12 cellular contexts compared by ENCODE assay signal in genomic region chr20:12358006-12358654, GRCh38.
DNase-seq lines count a peak whose midpoint lies in the region; ATAC-seq and TF ChIP-seq lines count a peak whose summit lies in the region.
"Had no signal": no experiment of that assay in that cellular context is flagged by ENCODE, and none has a peak within 500 bp of the region (broad histone marks: within the 10 kb centered on the region; RNA-seq: fewer than 3 reads in every experiment).

No MANE protein-coding gene starts in this region.

- no peaks in the 10 kb centered on the region for H3K36me3 Mint-ChIP-seq in chondrocyte (ENCODE audit: low read depth)

- H3K36me3 ChIP-seq in left lung, result no peaks in the 10 kb centered on the region
- no peaks in the 10 kb centered on the region for H3K36me3 ChIP-seq in osteoblast (ENCODE audit: insufficient read depth, low read length)
- H3K36me3 ChIP-seq: esophagus squamous epithelium had no signal

- H3K27me3 ChIP-seq in left lung (no peaks in the 10 kb centered on the region), osteoblast (ENCODE audit: insufficient read depth, low read length) (no peaks in the 10 kb centered on the region)
- H3K27me3 ChIP-seq: esophagus squamous epithelium had no signal

- H3K27ac Mint-ChIP-seq in chondrocyte (ENCODE audit: unreplicated experiment), result no peak overlapping the region

- intact Hi-C loops in left lung (cut with DNase I), result no loop called here

- peaks cover 0 to 15% of the 10 kb centered on the region in 2 donors for H3K9me3 ChIP-seq in left lung
- H3K9me3 ChIP-seq in osteoblast (ENCODE audit: low read depth, low read length), result no peaks in the 10 kb centered on the region
- H3K9me3 ChIP-seq: esophagus squamous epithelium had no signal

- no peaks in the 10 kb centered on the region for H3K4me1 Mint-ChIP-seq in chondrocyte (ENCODE audit: low read depth)

- TF ChIP-seq CTCF in GM13977 (IDR thresholded peaks at IDR 0.05; ENCODE audit: extremely low read depth, insufficient read depth, missing control alignments) (peak; percentile 13), chondrocyte (IDR thresholded peaks at IDR 0.05) (peak; percentile 53), left lung (IDR thresholded peaks at IDR 0.05) (no peak), osteoblast (IDR thresholded peaks at IDR 0.05; ENCODE audit: extremely low read depth, low read depth, low read length) (no peak)

- no peak overlapping the region for H3K4me2 ChIP-seq in osteoblast (ENCODE audit: insufficient read depth, low read length)

- H3K9me3 Mint-ChIP-seq in chondrocyte (ENCODE audit: low read depth), result peaks cover 12% of the 10 kb centered on the region

- no peak overlapping the region for H3K4me3 ChIP-seq in left lung
- no peak overlapping the region for H3K4me3 ChIP-seq in osteoblast (ENCODE audit: insufficient read depth, low read length)
- H3K4me3 ChIP-seq: esophagus squamous epithelium had no signal

- no peak overlapping the region for H2AFZ ChIP-seq in osteoblast (ENCODE audit: low read length)

- no peaks in the 10 kb centered on the region for H3K79me2 ChIP-seq in osteoblast (ENCODE audit: insufficient read depth, low read length)

- in situ Hi-C loops in GM13977 (cut with MboI; ENCODE audit: low pct_unique_long_range_greater_than_20kb, low sequenced_read_pairs, unreplicated experiment), result no loop called here

- H3K4me3 Mint-ChIP-seq in chondrocyte (ENCODE audit: unreplicated experiment), result no peak overlapping the region

- H4K20me1 ChIP-seq in osteoblast (ENCODE audit: insufficient read depth, low read length), result no peaks in the 10 kb centered on the region

- DNase-seq in GM13977 (ENCODE audit: low spot score) (no peak), NCI-H1092 (lab: John Stamatoyannopoulos, UW) (peak; percentile 3), chondrocyte (ENCODE audit: low spot score) (no peak), left lung (no peak), osteoblast (ENCODE audit: insufficient read length, low spot score, missing footprints) (no peak), occipital lobe (lab: John Stamatoyannopoulos, UW) (no peak), midbrain (lab: John Stamatoyannopoulos, UW) (no peak)
- DNase-seq: activated CD8-positive, alpha-beta memory T cell treated with anti-CD3 and anti-CD28 coated beads for 24 hours; amniotic stem cell; esophagus squamous epithelium; HCEC 1CT; SW 1271 had no signal

- H3K27me3 Mint-ChIP-seq in chondrocyte (ENCODE audit: low read depth), result no peaks in the 10 kb centered on the region

- H3K27ac ChIP-seq in left lung (no peak overlapping the region), osteoblast (ENCODE audit: low read depth, low read length) (no peak overlapping the region)
- H3K27ac ChIP-seq: esophagus squamous epithelium had no signal

- H3K4me1 ChIP-seq in left lung, result no peaks in the 10 kb centered on the region
- H3K4me1 ChIP-seq in osteoblast (ENCODE audit: insufficient read depth, low read length), result no peaks in the 10 kb centered on the region
- H3K4me1 ChIP-seq: esophagus squamous epithelium had no signal

- peak; percentile 54 for ATAC-seq in left lung

Comparison
In these comparisons a context has a peak if more than half of its experiments do, and no peak if none do; other contexts are left out.
1. CTCF ChIP-seq: peak in GM13977 (single experiment) and chondrocyte (single experiment); none in left lung (0 of 2) and osteoblast (single experiment).